Comparison of ENCODE assay signal across 15 cellular contexts in genomic region chr2:237501892-237502513, GRCh38. TPM values are rescaled to one million over a fixed set of nuclear protein-coding genes. Genes with fewer than 3 reads are reported as not detected.
DNase-seq lines count a peak whose midpoint lies in the region; ATAC-seq and TF ChIP-seq lines count a peak whose summit lies in the region.
"Had no signal": no experiment of that assay in that cellular context is flagged by ENCODE, and none has a peak within 500 bp of the region (broad histone marks: within the 10 kb centered on the region; RNA-seq: fewer than 3 reads in every experiment).

No MANE protein-coding gene starts in this region.

- ATAC-seq in lower lobe of right lung (peak; percentile 74 to 84), upper lobe of left lung (ENCODE audit: low FRiP score in 2 of 2) (peak; percentile 14 to 77)
- ATAC-seq: activated CD8-positive, alpha-beta T cell treated with anti-CD3 and anti-CD28 coated beads, Interleukin-2, amount 10 ng/mL, durations not matched to agents 7 days and 5 days had no signal

- H3K27ac ChIP-seq in lower lobe of right lung (peak overlapping the region; percentile 69), upper lobe of left lung (peak overlapping the region; percentile 19 to 80 (median 68))
- H3K27ac ChIP-seq: esophagus muscularis mucosa had no signal

- H3K36me3 ChIP-seq in lower lobe of right lung (peaks cover 28% of the 10 kb centered on the region), upper lobe of left lung (peaks cover 0 to 3% (median 0%) of the 10 kb centered on the region in 4 donors)
- H3K36me3 ChIP-seq: esophagus muscularis mucosa had no signal

- peak in 3 of 4 donors; percentile 58 to 97 (median 76) for TF ChIP-seq EP300 in upper lobe of left lung (IDR thresholded peaks at IDR 0.05)

- peaks cover 82% of the 10 kb centered on the region for H3K4me1 ChIP-seq in lower lobe of right lung
- H3K4me1 ChIP-seq in upper lobe of left lung = peaks cover 0 to 58% (median 30%) of the 10 kb centered on the region in 4 donors
- H3K4me1 ChIP-seq: Caco-2 had no signal

- H3K4me3 ChIP-seq in lower lobe of right lung (no peak overlapping the region), upper lobe of left lung (no peak overlapping the region)
- H3K4me3 ChIP-seq: esophagus muscularis mucosa had no signal

- TF ChIP-seq CTCF in lower lobe of right lung (IDR thresholded peaks at IDR 0.05) (no peak), upper lobe of left lung (IDR thresholded peaks at IDR 0.05) (no peak)

- intact Hi-C loops in lower lobe of right lung (cut with DNase I) = no loop called here

- H3K27me3 ChIP-seq in lower lobe of right lung (ENCODE audit: low read depth) (no peaks in the 10 kb centered on the region), upper lobe of left lung (no peaks in the 10 kb centered on the region)

- WGBS in upper lobe of left lung, 2 donors = 54 to 57% methylated on average over 2 of the region's 2 CpGs

- peak in 1 of 4 donors; percentile 31 for TF ChIP-seq POLR2A in upper lobe of left lung (IDR thresholded peaks at IDR 0.05)

- H3K9me3 ChIP-seq in lower lobe of right lung = no peaks in the 10 kb centered on the region
- no peaks in the 10 kb centered on the region for H3K9me3 ChIP-seq in upper lobe of left lung
- H3K9me3 ChIP-seq: Caco-2, esophagus muscularis mucosa had no signal

- peak; percentile 30 for DNase-seq in NCI-H2029 (lab: John Stamatoyannopoulos, UW)
- peak; percentile 70 for DNase-seq in dermis blood vessel endothelial cell
- no peak for DNase-seq in lower lobe of right lung
- no peak for DNase-seq in upper lobe of left lung
- no peak for DNase-seq in activated effector memory CD4-positive, alpha-beta T cell treated with anti-CD3 and anti-CD28 coated beads, Interleukin-2, amount 50 U/mL, for 16 hours
- no peak for DNase-seq in retina
- DNase-seq in AG08396 (ENCODE audit: low spot score) = no peak
- DNase-seq: activated CD8-positive, alpha-beta T cell treated with anti-CD3 and anti-CD28 coated beads, Interleukin-2, amount 10 ng/mL, durations not matched to agents 7 days and 5 days; activated gamma-delta T cell treated with Interleukin-2 at 50 U/mL for 16 hours; caudate nucleus; NCI-H1417 treated with DMSO at 0.1 percent for 48 hours; NCI-H524; substantia nigra had no signal

RNA-seq across cellular contexts. Expression of gene MLPH, which starts 15.0 kb away (rescaled TPM):
- total RNA-seq in dermis blood vessel endothelial cell = 0.28 and 1.0 TPM in 2 replicates
- total RNA-seq in lower lobe of right lung = 394 TPM
- total RNA-seq in upper lobe of left lung = 1,000 to 10,000 TPM in 1 of 6 donors, 100 to 1,000 TPM in 5; 289 to 1,452 (median 502) TPM
- total RNA-seq: activated CD8-positive, alpha-beta T cell treated with anti-CD3 and anti-CD28 coated beads, Interleukin-2, amount 10 ng/mL, durations not matched to agents 7 days and 5 days; Caco-2 had no signal

Comparison
In these comparisons a context has a peak if more than half of its experiments do, and no peak if none do; other contexts are left out.
1. DNase-seq: peak in NCI-H2029 (single experiment) and dermis blood vessel endothelial cell (single experiment); none in lower lobe of right lung (single experiment), upper lobe of left lung (0 of 2), activated effector memory CD4-positive, alpha-beta T cell treated with anti-CD3 and anti-CD28 coated beads, Interleukin-2, amount 50 U/mL, for 16 hours (single experiment), retina (single experiment) and AG08396 (single experiment).
2. RNA of gene MLPH, which starts 15.0 kb away (total RNA-seq): 289 to 1,452 TPM in upper lobe of left lung and 394 TPM in lower lobe of right lung (single experiment); 0.28 to 1.0 TPM in dermis blood vessel endothelial cell; every median in the first group is over 100 times any median in the second.